Comparison of ENCODE assay signal across 25 cellular contexts in the genomic region with DNA sequence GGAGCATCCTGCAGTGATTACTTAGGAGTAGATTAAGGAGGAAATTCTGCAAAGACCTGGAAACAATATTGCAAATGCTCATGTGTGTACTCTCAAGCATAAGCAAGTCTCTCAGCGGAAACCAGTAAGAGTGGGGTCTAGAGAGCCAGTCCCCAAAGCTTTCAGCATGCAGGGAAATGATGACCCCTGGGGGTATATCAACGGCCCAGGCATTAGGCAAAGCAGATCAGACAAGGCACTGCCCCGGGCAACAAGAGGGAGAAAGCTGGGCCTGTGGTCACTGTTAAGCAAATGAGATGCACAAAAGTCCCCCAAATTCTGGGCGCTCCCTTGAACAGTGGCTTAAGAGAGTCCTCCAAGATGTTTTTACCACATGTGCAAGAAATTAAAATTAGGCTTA.
"Had no signal": no experiment of that assay in that cellular context is flagged by ENCODE, and none has a peak within 500 bp of the region (broad histone marks: within the 10 kb centered on the region; RNA-seq: fewer than 3 reads in every experiment).

No MANE protein-coding gene starts in this region.

- H3K36me3 ChIP-seq: brain microvascular endothelial cell, MG63, SJSA1 had no signal

- ATAC-seq: activated T-helper 17 cell treated with anti-CD3 and anti-CD28 coated beads, Interleukin-2, amount 50 U/mL, for 72 hours; Panc1; T-helper 17 cell had no signal

- H3K4me3 ChIP-seq: MG63, SJSA1 had no signal

- H3K27ac ChIP-seq: brain microvascular endothelial cell, SJSA1 had no signal

- H3K9me3 Mint-ChIP-seq: activated CD4-positive, alpha-beta T cell treated with anti-CD3 and anti-CD28 coated beads, Interleukin-2, amount 10 ng/mL, durations not matched to agents 7 days and 5 days had no signal

- H3K27me3 ChIP-seq: brain microvascular endothelial cell, MG63, SJSA1 had no signal

- DNase-seq: activated CD4-positive, alpha-beta memory T cell treated with anti-CD3 and anti-CD28 coated beads, Interleukin-2, amount 10 ng/mL, durations not matched to agents 7 days and 5 days; activated CD4-positive, alpha-beta T cell treated with anti-CD3 and anti-CD28 coated beads, Interleukin-2, amount 10 ng/mL, durations not matched to agents 7 days and 5 days; activated CD4-positive, CD25-positive, alpha-beta regulatory T cell; activated gamma-delta T cell treated with Interleukin-2 at 50 U/mL for 16 hours; activated naive CD4-positive, alpha-beta T cell treated with anti-CD3 and anti-CD28 coated beads, Interleukin-2, amount 10 ng/mL, durations not matched to agents 7 days and 5 days; activated naive CD8-positive, alpha-beta T cell treated with anti-CD3 and anti-CD28 coated beads for 36 hours; activated T-cell treated with anti-CD3 and anti-CD28 coated beads for 4 hours; activated T-cell treated with anti-CD3 and anti-CD28 coated beads, Interleukin-2, amount 50 U/mL, for 48 hours; brain microvascular endothelial cell; cerebellar nuclear complex; MG63; MV-4-11; NCI-H1105; NCI-H1436; NCI-H1694 treated with DMSO at 0.1 percent for 48 hours; NCI-H2029 treated with DMSO at 0.1 percent for 48 hours; NCI-H510A treated with DMSO at 0.1 percent for 48 hours; NCI-H748 treated with DMSO at 0.1 percent for 48 hours; OCI-M1; SHP77; T-helper 17 cell; T-helper 9 cell had no signal

- H3K9me3 ChIP-seq: MG63, SJSA1 had no signal

- H3K4me3 Mint-ChIP-seq: activated CD4-positive, alpha-beta memory T cell treated with anti-CD3 and anti-CD28 coated beads, Interleukin-2, amount 10 ng/mL, durations not matched to agents 7 days and 5 days; activated CD4-positive, alpha-beta T cell treated with anti-CD3 and anti-CD28 coated beads, Interleukin-2, amount 10 ng/mL, durations not matched to agents 7 days and 5 days; activated naive CD4-positive, alpha-beta T cell treated with anti-CD3 and anti-CD28 coated beads, Interleukin-2, amount 10 ng/mL, durations not matched to agents 7 days and 5 days; activated naive CD8-positive, alpha-beta T cell treated with anti-CD3 and anti-CD28 coated beads for 36 hours; activated T-helper 17 cell treated with anti-CD3 and anti-CD28 coated beads, Interleukin-2, amount 50 U/mL, for 72 hours; T-helper 17 cell had no signal

- H3K4me1 Mint-ChIP-seq: activated CD4-positive, alpha-beta memory T cell treated with anti-CD3 and anti-CD28 coated beads, Interleukin-2, amount 10 ng/mL, durations not matched to agents 7 days and 5 days; activated CD4-positive, alpha-beta T cell treated with anti-CD3 and anti-CD28 coated beads, Interleukin-2, amount 10 ng/mL, durations not matched to agents 7 days and 5 days; activated naive CD4-positive, alpha-beta T cell treated with anti-CD3 and anti-CD28 coated beads, Interleukin-2, amount 10 ng/mL, durations not matched to agents 7 days and 5 days; activated naive CD8-positive, alpha-beta T cell treated with anti-CD3 and anti-CD28 coated beads for 36 hours; activated T-helper 17 cell treated with anti-CD3 and anti-CD28 coated beads, Interleukin-2, amount 50 U/mL, for 72 hours; T-helper 17 cell had no signal

- H3K27me3 Mint-ChIP-seq: activated CD4-positive, alpha-beta memory T cell treated with anti-CD3 and anti-CD28 coated beads, Interleukin-2, amount 10 ng/mL, durations not matched to agents 7 days and 5 days; activated CD4-positive, alpha-beta T cell treated with anti-CD3 and anti-CD28 coated beads, Interleukin-2, amount 10 ng/mL, durations not matched to agents 7 days and 5 days; activated naive CD4-positive, alpha-beta T cell treated with anti-CD3 and anti-CD28 coated beads, Interleukin-2, amount 10 ng/mL, durations not matched to agents 7 days and 5 days; activated naive CD8-positive, alpha-beta T cell treated with anti-CD3 and anti-CD28 coated beads for 36 hours; activated T-helper 17 cell treated with anti-CD3 and anti-CD28 coated beads, Interleukin-2, amount 50 U/mL, for 72 hours; T-helper 17 cell had no signal

- H3K27ac Mint-ChIP-seq: activated CD4-positive, alpha-beta memory T cell treated with anti-CD3 and anti-CD28 coated beads, Interleukin-2, amount 10 ng/mL, durations not matched to agents 7 days and 5 days; activated CD4-positive, alpha-beta T cell treated with anti-CD3 and anti-CD28 coated beads, Interleukin-2, amount 10 ng/mL, durations not matched to agents 7 days and 5 days; activated naive CD4-positive, alpha-beta T cell treated with anti-CD3 and anti-CD28 coated beads, Interleukin-2, amount 10 ng/mL, durations not matched to agents 7 days and 5 days; activated naive CD8-positive, alpha-beta T cell treated with anti-CD3 and anti-CD28 coated beads for 36 hours; activated T-helper 17 cell treated with anti-CD3 and anti-CD28 coated beads, Interleukin-2, amount 50 U/mL, for 72 hours; T-helper 17 cell had no signal

- H3K36me3 Mint-ChIP-seq: activated naive CD4-positive, alpha-beta T cell treated with anti-CD3 and anti-CD28 coated beads, Interleukin-2, amount 10 ng/mL, durations not matched to agents 7 days and 5 days; activated naive CD8-positive, alpha-beta T cell treated with anti-CD3 and anti-CD28 coated beads for 36 hours had no signal
